ENCODE assay signal across 1 cellular context in the genomic region with DNA sequence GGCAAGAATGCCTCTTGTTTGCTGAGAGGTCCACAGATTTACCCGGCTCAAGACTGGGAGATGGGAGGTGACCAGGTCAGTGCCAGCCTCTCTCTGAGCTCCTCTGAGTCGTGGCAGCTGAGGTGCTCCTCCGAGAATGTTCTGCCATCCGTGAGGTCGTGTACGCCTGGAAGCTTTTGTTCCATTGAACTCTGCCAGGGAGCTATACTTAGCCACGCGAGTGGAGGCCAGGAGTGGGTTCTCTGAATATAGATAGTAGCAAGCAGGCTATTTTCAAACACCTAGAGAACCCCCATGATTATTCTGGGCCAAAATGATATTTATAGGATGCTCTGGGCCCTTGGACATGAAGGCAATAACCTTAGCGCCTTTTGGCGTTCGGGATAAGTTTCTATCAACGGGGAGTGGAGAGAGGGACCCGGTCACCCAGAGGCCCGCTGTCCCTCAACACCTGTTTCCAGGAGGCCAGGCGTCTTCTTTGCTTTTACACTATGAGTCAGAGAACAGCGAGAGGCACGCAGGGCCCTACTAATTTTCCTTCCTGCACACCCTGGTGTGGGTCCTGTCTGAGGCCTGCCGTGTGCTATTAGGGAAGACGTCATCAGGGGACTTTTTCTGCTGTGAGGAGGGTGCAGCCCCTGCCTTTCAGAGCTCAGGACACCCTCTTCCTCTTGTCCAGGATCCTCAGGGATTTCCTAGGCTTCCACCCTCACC.
A peak's percentile ranks its signal among the peaks of the same experiment; 100 is the strongest.
TF ChIP-seq lines count a peak whose summit lies in the region.

No MANE protein-coding gene starts in this region.

TF ChIP-seq in GM12878, 131 proteins besides CTCF, POLR2A, EP300 and RAD21 (continued from another document):
- no peak for TF ChIP-seq NR2F1 (conservative IDR thresholded peaks at IDR 0.05)
- TF ChIP-seq NFIC (IDR thresholded peaks at IDR 0.05; ENCODE audit: low read depth, low read length) = no peak; the same call in 1 of the 2 replicates
- TF ChIP-seq IKZF1 (conservative IDR thresholded peaks at IDR 0.05) = no peak; the same call in 1 of the 2 replicates
- no peak for TF ChIP-seq KAT2A (conservative IDR thresholded peaks at IDR 0.05; ENCODE audit: control insufficient read depth, low read depth, low read length)
- TF ChIP-seq MEF2A (IDR thresholded peaks at IDR 0.05; ENCODE audit: insufficient read depth, low read depth, low read length) = no peak
- TF ChIP-seq BCL11A (IDR thresholded peaks at IDR 0.05; ENCODE audit: low read depth, low read length) = 0 out of 2 replicates have a peak, but pooled peaks have one; percentile 6
- no peak for TF ChIP-seq TCF7 (IDR thresholded peaks at IDR 0.05; ENCODE audit: borderline replicate concordance)
- TF ChIP-seq, protein P1, sequence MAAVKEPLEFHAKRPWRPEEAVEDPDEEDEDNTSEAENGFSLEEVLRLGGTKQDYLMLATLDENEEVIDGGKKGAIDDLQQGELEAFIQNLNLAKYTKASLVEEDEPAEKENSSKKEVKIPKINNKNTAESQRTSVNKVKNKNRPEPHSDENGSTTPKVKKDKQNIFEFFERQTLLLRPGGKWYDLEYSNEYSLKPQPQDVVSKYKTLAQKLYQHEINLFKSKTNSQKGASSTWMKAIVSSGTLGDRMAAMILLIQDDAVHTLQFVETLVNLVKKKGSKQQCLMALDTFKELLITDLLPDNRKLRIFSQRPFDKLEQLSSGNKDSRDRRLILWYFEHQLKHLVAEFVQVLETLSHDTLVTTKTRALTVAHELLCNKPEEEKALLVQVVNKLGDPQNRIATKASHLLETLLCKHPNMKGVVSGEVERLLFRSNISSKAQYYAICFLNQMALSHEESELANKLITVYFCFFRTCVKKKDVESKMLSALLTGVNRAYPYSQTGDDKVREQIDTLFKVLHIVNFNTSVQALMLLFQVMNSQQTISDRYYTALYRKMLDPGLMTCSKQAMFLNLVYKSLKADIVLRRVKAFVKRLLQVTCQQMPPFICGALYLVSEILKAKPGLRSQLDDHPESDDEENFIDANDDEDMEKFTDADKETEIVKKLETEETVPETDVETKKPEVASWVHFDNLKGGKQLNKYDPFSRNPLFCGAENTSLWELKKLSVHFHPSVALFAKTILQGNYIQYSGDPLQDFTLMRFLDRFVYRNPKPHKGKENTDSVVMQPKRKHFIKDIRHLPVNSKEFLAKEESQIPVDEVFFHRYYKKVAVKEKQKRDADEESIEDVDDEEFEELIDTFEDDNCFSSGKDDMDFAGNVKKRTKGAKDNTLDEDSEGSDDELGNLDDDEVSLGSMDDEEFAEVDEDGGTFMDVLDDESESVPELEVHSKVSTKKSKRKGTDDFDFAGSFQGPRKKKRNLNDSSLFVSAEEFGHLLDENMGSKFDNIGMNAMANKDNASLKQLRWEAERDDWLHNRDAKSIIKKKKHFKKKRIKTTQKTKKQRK (IDR thresholded peaks at IDR 0.05; ENCODE audit: low read depth, low read length) = no peak
- no peak for TF ChIP-seq STAT1 (conservative IDR thresholded peaks at IDR 0.05)
- TF ChIP-seq BCL3 (IDR thresholded peaks at IDR 0.05; ENCODE audit: borderline replicate concordance, insufficient read depth, low read depth, low read length, poor library complexity, severe bottlenecking) = no peak
- TF ChIP-seq SUZ12 (IDR thresholded peaks at IDR 0.05; ENCODE audit: unreplicated experiment) = no peak
- TF ChIP-seq CBFB (IDR thresholded peaks at IDR 0.05; ENCODE audit: low read depth) = no peak
- no peak for TF ChIP-seq ASH2L (IDR thresholded peaks at IDR 0.05; ENCODE audit: borderline replicate concordance, low read depth)
- TF ChIP-seq SMC3 (IDR thresholded peaks at IDR 0.05; ENCODE audit: borderline replicate concordance, low read length) = no peak
- no peak for TF ChIP-seq GABPA (IDR thresholded peaks at IDR 0.05; ENCODE audit: low read depth)
- no peak for TF ChIP-seq JUND (IDR thresholded peaks at IDR 0.05; ENCODE audit: low read depth, low read length)
- no peak for TF ChIP-seq CBX5 (IDR thresholded peaks at IDR 0.05; ENCODE audit: low read depth)
- TF ChIP-seq, protein P2, sequence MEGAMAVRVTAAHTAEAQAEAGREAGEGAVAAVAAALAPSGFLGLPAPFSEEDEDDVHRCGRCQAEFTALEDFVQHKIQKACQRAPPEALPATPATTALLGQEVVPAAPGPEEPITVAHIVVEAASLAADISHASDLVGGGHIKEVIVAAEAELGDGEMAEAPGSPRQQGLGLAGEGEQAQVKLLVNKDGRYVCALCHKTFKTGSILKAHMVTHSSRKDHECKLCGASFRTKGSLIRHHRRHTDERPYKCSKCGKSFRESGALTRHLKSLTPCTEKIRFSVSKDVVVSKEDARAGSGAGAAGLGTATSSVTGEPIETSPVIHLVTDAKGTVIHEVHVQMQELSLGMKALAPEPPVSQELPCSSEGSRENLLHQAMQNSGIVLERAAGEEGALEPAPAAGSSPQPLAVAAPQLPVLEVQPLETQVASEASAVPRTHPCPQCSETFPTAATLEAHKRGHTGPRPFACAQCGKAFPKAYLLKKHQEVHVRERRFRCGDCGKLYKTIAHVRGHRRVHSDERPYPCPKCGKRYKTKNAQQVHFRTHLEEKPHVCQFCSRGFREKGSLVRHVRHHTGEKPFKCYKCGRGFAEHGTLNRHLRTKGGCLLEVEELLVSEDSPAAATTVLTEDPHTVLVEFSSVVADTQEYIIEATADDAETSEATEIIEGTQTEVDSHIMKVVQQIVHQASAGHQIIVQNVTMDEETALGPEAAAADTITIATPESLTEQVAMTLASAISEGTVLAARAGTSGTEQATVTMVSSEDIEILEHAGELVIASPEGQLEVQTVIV (IDR thresholded peaks at IDR 0.05; ENCODE audit: borderline replicate concordance, partially characterized antibody) = no peak
- no peak for TF ChIP-seq RELB (IDR thresholded peaks at IDR 0.05; ENCODE audit: low read depth)
- TF ChIP-seq, protein P3, sequence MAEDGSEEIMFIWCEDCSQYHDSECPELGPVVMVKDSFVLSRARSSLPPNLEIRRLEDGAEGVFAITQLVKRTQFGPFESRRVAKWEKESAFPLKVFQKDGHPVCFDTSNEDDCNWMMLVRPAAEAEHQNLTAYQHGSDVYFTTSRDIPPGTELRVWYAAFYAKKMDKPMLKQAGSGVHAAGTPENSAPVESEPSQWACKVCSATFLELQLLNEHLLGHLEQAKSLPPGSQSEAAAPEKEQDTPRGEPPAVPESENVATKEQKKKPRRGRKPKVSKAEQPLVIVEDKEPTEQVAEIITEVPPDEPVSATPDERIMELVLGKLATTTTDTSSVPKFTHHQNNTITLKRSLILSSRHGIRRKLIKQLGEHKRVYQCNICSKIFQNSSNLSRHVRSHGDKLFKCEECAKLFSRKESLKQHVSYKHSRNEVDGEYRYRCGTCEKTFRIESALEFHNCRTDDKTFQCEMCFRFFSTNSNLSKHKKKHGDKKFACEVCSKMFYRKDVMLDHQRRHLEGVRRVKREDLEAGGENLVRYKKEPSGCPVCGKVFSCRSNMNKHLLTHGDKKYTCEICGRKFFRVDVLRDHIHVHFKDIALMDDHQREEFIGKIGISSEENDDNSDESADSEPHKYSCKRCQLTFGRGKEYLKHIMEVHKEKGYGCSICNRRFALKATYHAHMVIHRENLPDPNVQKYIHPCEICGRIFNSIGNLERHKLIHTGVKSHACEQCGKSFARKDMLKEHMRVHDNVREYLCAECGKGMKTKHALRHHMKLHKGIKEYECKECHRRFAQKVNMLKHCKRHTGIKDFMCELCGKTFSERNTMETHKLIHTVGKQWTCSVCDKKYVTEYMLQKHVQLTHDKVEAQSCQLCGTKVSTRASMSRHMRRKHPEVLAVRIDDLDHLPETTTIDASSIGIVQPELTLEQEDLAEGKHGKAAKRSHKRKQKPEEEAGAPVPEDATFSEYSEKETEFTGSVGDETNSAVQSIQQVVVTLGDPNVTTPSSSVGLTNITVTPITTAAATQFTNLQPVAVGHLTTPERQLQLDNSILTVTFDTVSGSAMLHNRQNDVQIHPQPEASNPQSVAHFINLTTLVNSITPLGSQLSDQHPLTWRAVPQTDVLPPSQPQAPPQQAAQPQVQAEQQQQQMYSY (CRISPR knock-in tag; IDR thresholded peaks at IDR 0.05) = no peak
- no peak for TF ChIP-seq SRF (IDR thresholded peaks at IDR 0.05; ENCODE audit: low read depth in 2 of 2, low read length in 2 of 2)
- TF ChIP-seq HDAC2 (IDR thresholded peaks at IDR 0.05) = no peak
- TF ChIP-seq POLR2AphosphoS5 (IDR thresholded peaks at IDR 0.05; ENCODE audit: low read length) = no peak
- TF ChIP-seq RAD51 (IDR thresholded peaks at IDR 0.05) = no peak
